In genomic region chr21:34885125-34885524, GRCh38 we compare ENCODE assay signal across 9 cellular contexts.
DNase-seq lines count a peak whose midpoint lies in the region; ATAC-seq, FAIRE-seq and TF ChIP-seq lines count a peak whose summit lies in the region.
"Had no signal": no experiment of that assay in that cellular context is flagged by ENCODE, and none has a peak within 500 bp of the region (broad histone marks: within the 10 kb centered on the region; RNA-seq: fewer than 3 reads in every experiment).

No MANE protein-coding gene starts in this region.

- TF ChIP-seq CTCF in A549 (IDR thresholded peaks at IDR 0.05) (no peak), adrenal gland (IDR thresholded peaks at IDR 0.05) (no peak), lower lobe of right lung (IDR thresholded peaks at IDR 0.05) (no peak)

- peaks cover 37% of the 10 kb centered on the region for H3K4me1 ChIP-seq in A549
- H3K4me1 ChIP-seq in adrenal gland (replicated peaks in 1 of 2): peaks cover 0 to 13% of the 10 kb centered on the region in 2 donors
- peaks cover 28% of the 10 kb centered on the region for H3K4me1 ChIP-seq in lower lobe of right lung

- no peak for FAIRE-seq in A549 (lab: Jason Lieb, UNC)
- no peak for FAIRE-seq in H54 (lab: Jason Lieb, UNC)

- TF ChIP-seq EP300 in A549 (IDR thresholded peaks at IDR 0.05): no peak

- no peak for TF ChIP-seq RAD21 in A549 (conservative IDR thresholded peaks at IDR 0.05 in 1 of 2, IDR thresholded peaks at IDR 0.05 in 1 of 2)

- no peaks in the 10 kb centered on the region for H3K36me3 ChIP-seq in adrenal gland (replicated peaks in 1 of 2)
- H3K36me3 ChIP-seq in lower lobe of right lung: peaks cover 6% of the 10 kb centered on the region

- no peaks in the 10 kb centered on the region for H3K9me3 ChIP-seq in A549
- H3K9me3 ChIP-seq in adrenal gland (replicated peaks in 1 of 3): no peaks in the 10 kb centered on the region
- H3K9me3 ChIP-seq in lower lobe of right lung: no peaks in the 10 kb centered on the region

- ATAC-seq in A549: no peak
- no peak for ATAC-seq in lower lobe of right lung

- peak overlapping the region; percentile 93 to 100 for H3K27ac ChIP-seq in A549
- peak overlapping the region in 3 of 5 donors; percentile 9 to 93 (median 15) for H3K27ac ChIP-seq in adrenal gland
- peak overlapping the region; percentile 95 for H3K27ac ChIP-seq in lower lobe of right lung

- DNase-seq in A549 (ENCODE audit: low read depth in 1 of 2, low spot score in 1 of 2) (no peak), HS-27A (ENCODE audit: low read depth) (peak; percentile 22), adrenal gland (no peak), lower lobe of right lung (no peak), ACHN (no peak), H54 (ENCODE audit: insufficient read length, low spot score) (no peak), medulla oblongata (ENCODE audit: extremely low spot score) (no peak), inferior parietal cortex (ENCODE audit: extremely low spot score) (no peak)
- DNase-seq: NCI-H2107 had no signal

- POLR2A ChIA-PET in A549 (lab: Yijun Ruan, JAX): interaction anchor here (1.7 to 3.8 kb wide), 2 partner anchors 49 to 84 kb away, joined by 4 to 14 read pairs; no protein-coding TSS in a partner anchor

- no peak for TF ChIP-seq POLR2A in A549 (IDR thresholded peaks at IDR 0.05; ENCODE audit: low read length)
- TF ChIP-seq POLR2A in adrenal gland (IDR thresholded peaks at IDR 0.05): no peak
- no peak for TF ChIP-seq POLR2A in H54 (IDR thresholded peaks at IDR 0.05; ENCODE audit: low read depth, low read length)

- peak overlapping the region; percentile 72 for H3K4me3 ChIP-seq in A549
- peak overlapping the region in 1 of 4 donors; percentile 83 for H3K4me3 ChIP-seq in adrenal gland
- H3K4me3 ChIP-seq in lower lobe of right lung: peak overlapping the region; percentile 70

- intact Hi-C loops in adrenal gland (cut with DNase I) (loop anchor here (5.0 to 10.0 kb wide), 3 partner anchors 80 to 140 kb away; no protein-coding TSS in a partner anchor), lower lobe of right lung (cut with DNase I) (no loop called here)

- CTCF ChIA-PET in A549 (lab: Yijun Ruan, JAX): interaction anchor here (0.7 to 7.3 kb wide), 4 partner anchors 44 to 140 kb away, joined by 3 to 46 read pairs (median 4); no protein-coding TSS in a partner anchor

- peak overlapping the region; percentile 94 for H3K4me2 ChIP-seq in A549

- WGBS in A549 (ENCODE audit: missing lambda C conversion rate): 16% methylated on average over 6 of the region's 6 CpGs
- 36 to 67% (median 56%) methylated on average over 6 of the region's 6 CpGs for WGBS in adrenal gland, 4 donors

- no peaks in the 10 kb centered on the region for H3K27me3 ChIP-seq in adrenal gland
- peaks cover under 1% of the 10 kb centered on the region for H3K27me3 ChIP-seq in lower lobe of right lung (ENCODE audit: low read depth)

- in situ Hi-C loops in ACHN (cut with HindIII; ENCODE audit: low pct_ligation_motif_present, low pct_unique_long_range_greater_than_20kb, low sequenced_read_pairs): no loop called here

TF ChIP-seq in A549, 52 proteins besides CTCF, POLR2A, EP300 and RAD21:
- no peak for TF ChIP-seq PHF8 (IDR thresholded peaks at IDR 0.05; ENCODE audit: borderline replicate concordance, low read depth)
- TF ChIP-seq MAX (IDR thresholded peaks at IDR 0.05): no peak
- TF ChIP-seq HOXB5 (CRISPR knock-in tag; IDR thresholded peaks at IDR 0.05): no peak
- TF ChIP-seq MYC (IDR thresholded peaks at IDR 0.05; ENCODE audit: borderline replicate concordance, low read length): no peak

Comparison
In these comparisons a context has a peak if more than half of its experiments do, and no peak if none do; other contexts are left out.
1. H3K27ac ChIP-seq: peak in every context shown above with its lines; median percentile 96 in A549; 95 in lower lobe of right lung; 15 in adrenal gland.